ENCODE assay signal across 1 cellular context in genomic region chr9:91424403-91425176, GRCh38.
TF ChIP-seq lines count a peak whose summit lies in the region.

No MANE protein-coding gene starts in this region.

TF ChIP-seq in HEK293, 187 proteins besides CTCF, POLR2A, EP300 and RAD21 (continued from another document and continues in another):
- TF ChIP-seq AEBP2 (tag by site-specific recombination; IDR thresholded peaks at IDR 0.05; ENCODE audit: borderline replicate concordance) (no peak), ZBTB6 (tag by site-specific recombination; IDR thresholded peaks at IDR 0.05) (no peak), ZSCAN30 (tag by site-specific recombination; IDR thresholded peaks at IDR 0.05) (no peak), ZBTB10 (tag by site-specific recombination; IDR thresholded peaks at IDR 0.05) (no peak), PRDM4 (tag by site-specific recombination; IDR thresholded peaks at IDR 0.05) (no peak), ZNF791 (tag by site-specific recombination; IDR thresholded peaks at IDR 0.05) (no peak), ZBTB21 (tag by site-specific recombination; IDR thresholded peaks at IDR 0.05) (no peak), ZBTB44 (tag by site-specific recombination; IDR thresholded peaks at IDR 0.05) (0 out of 2 replicates have a peak, but pooled peaks have one; percentile 46), ZNF707 (tag by site-specific recombination; IDR thresholded peaks at IDR 0.05) (no peak), SCRT1 (tag by site-specific recombination; IDR thresholded peaks at IDR 0.05; ENCODE audit: borderline replicate concordance) (no peak), ZNF645 (tag by site-specific recombination; IDR thresholded peaks at IDR 0.05) (no peak), ZNF624 (tag by site-specific recombination; IDR thresholded peaks at IDR 0.05) (no peak), ZNF585B (tag by site-specific recombination; IDR thresholded peaks at IDR 0.05) (no peak), MYNN (tag by site-specific recombination; IDR thresholded peaks at IDR 0.05; ENCODE audit: borderline replicate concordance) (no peak), ZNF23 (tag by site-specific recombination; IDR thresholded peaks at IDR 0.05; ENCODE audit: borderline replicate concordance) (no peak), ZNF138 (tag by site-specific recombination; IDR thresholded peaks at IDR 0.05; ENCODE audit: borderline replicate concordance) (no peak), MZF1 (tag by site-specific recombination; IDR thresholded peaks at IDR 0.05; ENCODE audit: borderline replicate concordance) (no peak), ZNF211 (tag by site-specific recombination; IDR thresholded peaks at IDR 0.05; ENCODE audit: low read depth) (no peak), ZNF747 (tag by site-specific recombination; IDR thresholded peaks at IDR 0.05) (no peak), ZNF514 (tag by site-specific recombination; IDR thresholded peaks at IDR 0.05) (no peak), MEIS1 (CRISPR knock-in tag; IDR thresholded peaks at IDR 0.05; ENCODE audit: borderline replicate concordance) (no peak), HOXA7 (CRISPR knock-in tag; IDR thresholded peaks at IDR 0.05; ENCODE audit: borderline replicate concordance) (no peak), ZNF184 (tag by site-specific recombination; IDR thresholded peaks at IDR 0.05) (no peak), ZNF2 (tag by site-specific recombination; IDR thresholded peaks at IDR 0.05) (no peak), ZNF549 (tag by site-specific recombination; IDR thresholded peaks at IDR 0.05) (no peak), ZNF626 (tag by site-specific recombination; IDR thresholded peaks at IDR 0.05) (no peak), ZNF175 (tag by site-specific recombination; IDR thresholded peaks at IDR 0.05) (no peak), ZNF518A (tag by site-specific recombination; conservative IDR thresholded peaks at IDR 0.05; ENCODE audit: low read depth) (no peak), ZNF121 (tag by site-specific recombination; IDR thresholded peaks at IDR 0.05) (no peak), ZNF266 (tag by site-specific recombination; IDR thresholded peaks at IDR 0.05; ENCODE audit: low read depth) (no peak), GLIS1 (tag by site-specific recombination; IDR thresholded peaks at IDR 0.05) (peak; percentile 35; the same call in 1 of the 2 replicates), TCF7L2 (IDR thresholded peaks at IDR 0.05; ENCODE audit: borderline replicate concordance, low read depth, low read length) (no peak), ZSCAN23 (tag by site-specific recombination; IDR thresholded peaks at IDR 0.05) (no peak), ZBTB17 (tag by site-specific recombination; IDR thresholded peaks at IDR 0.05) (0 out of 2 replicates have a peak, but pooled peaks have one; percentile 31), ZNF214 (tag by site-specific recombination; IDR thresholded peaks at IDR 0.05; ENCODE audit: borderline replicate concordance) (no peak), ZNF501 (tag by site-specific recombination; IDR thresholded peaks at IDR 0.05) (0 out of 2 replicates have a peak, but pooled peaks have one; percentile 31), KLF1 (tag by site-specific recombination; IDR thresholded peaks at IDR 0.05) (no peak), ZNF341 (tag by site-specific recombination; IDR thresholded peaks at IDR 0.05; ENCODE audit: low read depth) (0 out of 2 replicates have a peak, but pooled peaks have one; percentile 31), ZNF24 (tag by site-specific recombination; IDR thresholded peaks at IDR 0.05) (0 out of 2 replicates have a peak, but pooled peaks have one; percentile 16), PBX3 (CRISPR knock-in tag; IDR thresholded peaks at IDR 0.05) (0 out of 2 replicates have a peak, but pooled peaks have one; percentile 7), ZNF561 (tag by site-specific recombination; IDR thresholded peaks at IDR 0.05; ENCODE audit: borderline replicate concordance) (peak; percentile 59; the same call in 1 of the 2 replicates), ZBTB26 (tag by site-specific recombination; optimal IDR thresholded peaks at IDR 0.05) (peak; percentile 79), ATF2 (tag by site-specific recombination; IDR thresholded peaks at IDR 0.05; ENCODE audit: low read depth) (no peak)
